ENCODE assay signal across 21 cellular contexts in genomic region chr17:10757067-10757466, GRCh38. TPM values are rescaled to one million over a fixed set of nuclear protein-coding genes. Genes with fewer than 3 reads are reported as not detected.
DNase-seq lines count a peak whose midpoint lies in the region; ATAC-seq lines count a peak whose summit lies in the region.
"Had no signal": no experiment of that assay in that cellular context is flagged by ENCODE, and none has a peak within 500 bp of the region (broad histone marks: within the 10 kb centered on the region; RNA-seq: fewer than 3 reads in every experiment).

No MANE protein-coding gene starts in this region.

- H2BK15ac ChIP-seq in neuronal stem cell (ENCODE audit: low read length) = no peak overlapping the region

- no peak overlapping the region for H2BK120ac ChIP-seq in neuronal stem cell (ENCODE audit: low read depth, low read length)

- no peaks in the 10 kb centered on the region for H3K36me3 ChIP-seq in neuronal stem cell (replicated peaks in 1 of 2; ENCODE audit: control insufficient read depth in 2 of 2, insufficient read depth in 2 of 2, low read length in 2 of 2)
- H3K36me3 ChIP-seq: SJSA1 had no signal

- no peak overlapping the region for H2BK5ac ChIP-seq in neuronal stem cell (ENCODE audit: low read length)

- H2BK12ac ChIP-seq in neuronal stem cell (ENCODE audit: low read length) = no peak overlapping the region

- no peak overlapping the region for H4K8ac ChIP-seq in neuronal stem cell (ENCODE audit: low read depth, low read length)

- no peak overlapping the region for H3K4me3 ChIP-seq in neuronal stem cell (ENCODE audit: low read length in 2 of 2)
- H3K4me3 ChIP-seq: GM12878, SJSA1 had no signal

- H3K4me1 ChIP-seq in neuronal stem cell (ENCODE audit: control insufficient read depth in 2 of 2, insufficient read depth in 1 of 2, low read depth in 1 of 2, low read length in 2 of 2) = peaks cover 0 to 19% of the 10 kb centered on the region in 2 donors
- H3K4me1 ChIP-seq: SJSA1 had no signal

- no peak overlapping the region for H3K9ac ChIP-seq in neuronal stem cell (ENCODE audit: low read depth, low read length, poor library complexity)

- peak; percentile 88 for ATAC-seq in left lobe of liver
- ATAC-seq: GM12878 had no signal

- no peak overlapping the region for H3K27ac ChIP-seq in neuronal stem cell (replicated peaks; ENCODE audit: low read length)
- H3K27ac ChIP-seq: SJSA1 had no signal

- H4K91ac ChIP-seq in neuronal stem cell (ENCODE audit: low read depth, low read length, poor library complexity) = no peak overlapping the region

- H2AFZ ChIP-seq in neuronal stem cell (ENCODE audit: low read length) = no peak overlapping the region

- H3K14ac ChIP-seq in neuronal stem cell (ENCODE audit: low read length) = no peak overlapping the region

- no peak overlapping the region for H3K23ac ChIP-seq in neuronal stem cell (ENCODE audit: low read depth, low read length, poor library complexity)

- H2AK5ac ChIP-seq in neuronal stem cell (ENCODE audit: low read depth, low read length) = peak overlapping the region; percentile 29

- H3K4ac ChIP-seq in neuronal stem cell (ENCODE audit: low read length) = no peak overlapping the region

- no peaks in the 10 kb centered on the region for H3K79me1 ChIP-seq in neuronal stem cell (ENCODE audit: low read depth, low read length)

- DNase-seq in SIG-M5 treated with dmso at 0.1 percent for 504 hours (lab: John Stamatoyannopoulos, UW; ENCODE audit: unreplicated experiment) (peak; percentile 3), SIG-M5 (lab: John Stamatoyannopoulos, UW) (no peak), HuH-7.5 (ENCODE audit: low spot score) (peak; percentile 53), left lobe of liver (ENCODE audit: low spot score) (peak; percentile 84), neuronal stem cell (ENCODE audit: low spot score) (no peak), SKM-1 (lab: John Stamatoyannopoulos, UW; ENCODE audit: unreplicated experiment) (no peak), RPMI8226 (no peak), 8988T (no peak)
- DNase-seq: Calu3; CD4-positive, alpha-beta T cell; KG1; NCI-H1417 treated with DMSO at 0.1 percent for 48 hours; NCI-H187 treated with DMSO at 0.1 percent for 48 hours; NCI-H2227 treated with DMSO at 0.1 percent for 48 hours; NCI-H510A treated with DMSO at 0.1 percent for 48 hours; NCI-H82 had no signal

- no CpG with 5 or more reads among the region's 6 CpGs for WGBS in neuronal stem cell (ENCODE audit: extremely low coverage in 2 of 2, insufficient read length in 2 of 2, insufficient replicate concordance in 1 of 2), 2 donors

- no peaks in the 10 kb centered on the region for H3K9me3 ChIP-seq in neuronal stem cell (replicated peaks in 1 of 2; ENCODE audit: control insufficient read depth in 2 of 2, insufficient read depth in 1 of 2, low read depth in 1 of 2, low read length in 2 of 2)
- H3K9me3 ChIP-seq: SJSA1 had no signal

- peaks cover 0 to 8% (median 0%) of the 10 kb centered on the region in 3 experiments for H3K27me3 ChIP-seq in neuronal stem cell (ENCODE audit: control insufficient read depth in 3 of 3, insufficient read depth in 3 of 3, low read depth in 1 of 3, low read length in 3 of 3)
- H3K27me3 ChIP-seq: SJSA1 had no signal

- H3K18ac ChIP-seq in neuronal stem cell (ENCODE audit: low read length) = no peak overlapping the region

- H3K4me2 ChIP-seq in neuronal stem cell (ENCODE audit: insufficient read depth, low read length, poor library complexity, severe bottlenecking) = no peak overlapping the region

RNA-seq across cellular contexts. Expression of gene TMEM220, which starts 27.2 kb away (rescaled TPM):
- total RNA-seq in left lobe of liver = 42.7 TPM
- polyA plus RNA-seq in neuronal stem cell (2013, experiment 1 of 2) = 0.53 TPM
- polyA plus RNA-seq in neuronal stem cell (2013, experiment 2 of 2) = 0.69 TPM
- total RNA-seq: Calu3, H4 had no signal

RNA-seq across cellular contexts. Expression of gene TMEM238L, which starts 46.8 kb away (rescaled TPM):
- total RNA-seq in left lobe of liver = not detected
- not detected for polyA plus RNA-seq in neuronal stem cell (2013, experiment 1 of 2)
- polyA plus RNA-seq in neuronal stem cell (2013, experiment 2 of 2) = not detected
- total RNA-seq: A172; Calu3; CD4-positive, alpha-beta T cell; GM12878; H4; SJSA1 had no signal
- polyA plus RNA-seq: BJ, GM12878 had no signal

RNA-seq across cellular contexts. Expression of gene ADPRM, which starts 59.7 kb away (rescaled TPM):
- 3.9 TPM for total RNA-seq in left lobe of liver
- 8.3 TPM for polyA plus RNA-seq in neuronal stem cell (2013, experiment 1 of 2)
- 8.5 TPM for polyA plus RNA-seq in neuronal stem cell (2013, experiment 2 of 2)

RNA-seq across cellular contexts. Expression of gene SCO1, which starts 59.7 kb away (rescaled TPM):
- 30.6 TPM for total RNA-seq in left lobe of liver
- polyA plus RNA-seq in neuronal stem cell (2013, experiment 1 of 2) = 15.6 TPM
- polyA plus RNA-seq in neuronal stem cell (2013, experiment 2 of 2) = 14.9 TPM

Comparison
In these comparisons a context has a peak if more than half of its experiments do, and no peak if none do; other contexts are left out.
1. DNase-seq: peak in SIG-M5 treated with dmso at 0.1 percent for 504 hours (single experiment), HuH-7.5 (single experiment) and left lobe of liver (single experiment); none in SIG-M5 (single experiment), neuronal stem cell (single experiment), SKM-1 (single experiment), RPMI8226 (single experiment) and 8988T (single experiment).